In the genomic region with DNA sequence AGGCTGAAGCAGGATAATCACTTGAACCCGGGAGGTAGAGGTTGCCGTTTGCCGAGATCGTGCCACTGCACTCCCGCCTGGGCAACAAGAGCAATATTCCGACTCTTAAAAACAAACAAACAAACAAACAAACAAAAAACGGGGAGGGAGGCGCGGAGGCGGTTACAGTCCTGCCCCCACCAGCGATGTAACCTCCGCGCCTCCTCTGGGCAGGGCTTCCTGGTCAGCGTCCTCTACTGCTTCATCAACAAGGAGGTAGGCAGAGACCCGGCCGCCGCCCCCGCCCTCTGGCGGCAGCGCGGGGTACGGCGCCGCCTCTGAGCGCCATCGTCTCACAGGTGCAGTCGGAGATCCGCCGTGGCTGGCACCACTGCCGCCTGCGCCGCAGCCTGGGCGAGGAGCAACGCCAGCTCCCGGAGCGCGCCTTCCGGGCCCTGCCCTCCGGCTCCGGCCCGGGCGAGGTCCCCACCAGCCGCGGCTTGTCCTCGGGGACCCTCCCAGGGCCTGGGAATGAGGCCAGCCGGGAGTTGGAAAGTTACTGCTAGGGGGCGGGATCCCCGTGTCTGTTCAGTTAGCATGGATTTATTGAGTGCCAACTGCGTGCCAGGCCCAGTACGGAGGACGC, we compare ENCODE assay signal across 8 cellular contexts. TPM values are rescaled to one million over a fixed set of nuclear protein-coding genes. Genes with fewer than 3 reads are reported as not detected.
DNase-seq lines count a peak whose midpoint lies in the region; ATAC-seq and TF ChIP-seq lines count a peak whose summit lies in the region.

No MANE protein-coding gene starts in this region.

- TF ChIP-seq CTCF in BE2C (IDR thresholded peaks at IDR 0.05; ENCODE audit: low read depth, low read length) (peak; percentile 84), endothelial cell (IDR thresholded peaks at IDR 0.05; ENCODE audit: unreplicated experiment) (peak; percentile 98)

- DNase-seq in BE2C (peak; percentile 84), NOMO-1 treated with DMSO at 0.1 percent for 48 hours (lab: John Stamatoyannopoulos, UW; ENCODE audit: unreplicated experiment) (peak; percentile 83), endothelial cell (ENCODE audit: low spot score) (peak; percentile 88), midbrain (lab: John Stamatoyannopoulos, UW) (peak; percentile 78)
- DNase-seq in activated CD8-positive, alpha-beta memory T cell treated with anti-CD3 and anti-CD28 coated beads, Interleukin-2, amount 50 U/mL, for 48 hours, result peak; percentile 96
- peak; percentile 63 to 72 for DNase-seq in stimulated activated CD8-positive, alpha-beta memory T cell treated with anti-CD3 and anti-CD28 coated beads, Interleukin-15, amount 100 ng/mL, for 4 hours (ENCODE audit: low read depth in 2 of 2)

- H3K9me3 ChIP-seq in BE2C (no peaks in the 10 kb centered on the region), HUES48 (ENCODE audit: control insufficient read depth, insufficient read depth, low read length) (no peaks in the 10 kb centered on the region)

- H3K36me3 ChIP-seq in BE2C (peaks cover 12% of the 10 kb centered on the region), HUES48 (ENCODE audit: control insufficient read depth, insufficient read depth, low read length) (peaks cover 27% of the 10 kb centered on the region)

- peaks cover 14% of the 10 kb centered on the region for H3K36me3 Mint-ChIP-seq in endothelial cell (ENCODE audit: low read depth, unreplicated experiment)

- no peaks in the 10 kb centered on the region for H3K9me3 Mint-ChIP-seq in endothelial cell (ENCODE audit: unreplicated experiment)

- peaks cover 3% of the 10 kb centered on the region for H3K27me3 Mint-ChIP-seq in endothelial cell (ENCODE audit: unreplicated experiment)

- H3K4me1 ChIP-seq in BE2C, result no peaks in the 10 kb centered on the region
- 0 out of 2 replicates have a peak, but pooled peaks cover 3% of the 10 kb centered on the region for H3K4me1 ChIP-seq in HUES48 (ENCODE audit: control insufficient read depth, insufficient read depth, low read length)

- peak; percentile 69 for ATAC-seq in GM19351 (IDR thresholded peaks at IDR 0.05; ENCODE audit: unreplicated experiment)

- H3K9ac ChIP-seq in HUES48 (ENCODE audit: low read depth, low read length), result peak overlapping the region; percentile 24; the same call in 1 of the 2 replicates

- H3K4me3 Mint-ChIP-seq in endothelial cell (ENCODE audit: unreplicated experiment), result no peak overlapping the region

- peaks cover 4% of the 10 kb centered on the region; the same call in 1 of the 2 replicates for H3K27me3 ChIP-seq in BE2C
- H3K27me3 ChIP-seq in HUES48 (ENCODE audit: control insufficient read depth, insufficient read depth, low read length), result peaks cover 8% of the 10 kb centered on the region

- peak overlapping the region; percentile 53 for H3K4me3 ChIP-seq in BE2C (ENCODE audit: low read depth, low read length)
- peak overlapping the region; percentile 61 for H3K4me3 ChIP-seq in HUES48 (ENCODE audit: low read depth, low read length)

- H3K4me1 Mint-ChIP-seq in endothelial cell (ENCODE audit: unreplicated experiment), result no peaks in the 10 kb centered on the region

- H3K27ac ChIP-seq in HUES48 (ENCODE audit: low read depth, low read length), result no peak overlapping the region

- no peak overlapping the region for H3K27ac Mint-ChIP-seq in endothelial cell (ENCODE audit: unreplicated experiment)

RNA-seq across cellular contexts. Expression of gene SNRPD2, which starts 10.2 kb away (rescaled TPM):
- 1,335 TPM for polyA plus RNA-seq in BE2C (2012; ENCODE audit: insufficient read depth, insufficient read length, low read depth)
- total RNA-seq in endothelial cell (ENCODE audit: unreplicated experiment), result 479 TPM

RNA-seq across cellular contexts. Expression of gene QPCTL, which starts 11.0 kb away (rescaled TPM):
- 4.4 TPM for polyA plus RNA-seq in BE2C (2012; ENCODE audit: insufficient read depth, insufficient read length, low read depth)
- 10.6 TPM for total RNA-seq in endothelial cell (ENCODE audit: unreplicated experiment)

RNA-seq across cellular contexts. Expression of gene GIPR, which starts 13.5 kb away (rescaled TPM):
- 1.2 TPM for polyA plus RNA-seq in BE2C (2012; ENCODE audit: insufficient read depth, insufficient read length, low read depth)
- total RNA-seq in endothelial cell (ENCODE audit: unreplicated experiment), result 1.6 TPM

RNA-seq across cellular contexts. Expression of gene EML2, which starts 42.3 kb away (rescaled TPM):
- 25.9 TPM for polyA plus RNA-seq in BE2C (2012; ENCODE audit: insufficient read depth, insufficient read length, low read depth)
- total RNA-seq in endothelial cell (ENCODE audit: unreplicated experiment), result 20.3 TPM

RNA-seq across cellular contexts. Expression of gene FBXO46, which starts 49.2 kb away (rescaled TPM):
- polyA plus RNA-seq in BE2C (2012; ENCODE audit: insufficient read depth, insufficient read length, low read depth), result 10.9 TPM
- total RNA-seq in endothelial cell (ENCODE audit: unreplicated experiment), result 29.9 TPM
